1 cellular context compared by ENCODE assay signal in the genomic region with DNA sequence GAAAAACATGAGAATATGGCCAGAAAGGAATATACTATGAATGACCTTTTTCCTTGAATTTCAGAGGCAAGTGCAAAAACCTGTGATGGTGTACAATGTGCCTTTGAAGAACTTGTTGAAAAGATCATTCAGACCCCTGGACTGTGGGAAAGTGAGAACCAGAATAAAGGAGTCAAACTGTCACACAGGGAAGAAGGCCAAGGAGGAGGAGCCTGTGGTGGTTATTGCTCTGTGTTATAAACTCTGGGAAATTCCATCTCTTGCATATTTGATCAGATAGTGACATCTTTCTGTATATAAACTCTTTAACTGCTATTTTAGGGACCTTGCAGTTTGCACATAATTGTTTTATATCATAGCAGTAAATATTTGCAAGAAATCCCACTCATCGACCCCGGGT.
TF ChIP-seq lines count a peak whose summit lies in the region.

No MANE protein-coding gene starts in this region.

TF ChIP-seq in IMR-90, 13 proteins besides CTCF, POLR2A, EP300 and RAD21:
- TF ChIP-seq MAZ (IDR thresholded peaks at IDR 0.05; ENCODE audit: borderline replicate concordance, low read depth, low read length) = no peak
- TF ChIP-seq, protein P1, sequence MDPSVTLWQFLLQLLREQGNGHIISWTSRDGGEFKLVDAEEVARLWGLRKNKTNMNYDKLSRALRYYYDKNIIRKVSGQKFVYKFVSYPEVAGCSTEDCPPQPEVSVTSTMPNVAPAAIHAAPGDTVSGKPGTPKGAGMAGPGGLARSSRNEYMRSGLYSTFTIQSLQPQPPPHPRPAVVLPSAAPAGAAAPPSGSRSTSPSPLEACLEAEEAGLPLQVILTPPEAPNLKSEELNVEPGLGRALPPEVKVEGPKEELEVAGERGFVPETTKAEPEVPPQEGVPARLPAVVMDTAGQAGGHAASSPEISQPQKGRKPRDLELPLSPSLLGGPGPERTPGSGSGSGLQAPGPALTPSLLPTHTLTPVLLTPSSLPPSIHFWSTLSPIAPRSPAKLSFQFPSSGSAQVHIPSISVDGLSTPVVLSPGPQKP (IDR thresholded peaks at IDR 0.05; ENCODE audit: borderline replicate concordance, low read depth, low read length) = no peak
- no peak for TF ChIP-seq CHD1 (IDR thresholded peaks at IDR 0.05; ENCODE audit: low read depth, low read length)
- TF ChIP-seq BHLHE40 (IDR thresholded peaks at IDR 0.05; ENCODE audit: low read depth, low read length) = no peak
- TF ChIP-seq CEBPB (IDR thresholded peaks at IDR 0.05; ENCODE audit: low read depth, low read length) = no peak
- no peak for TF ChIP-seq NFE2L2 (IDR thresholded peaks at IDR 0.05; ENCODE audit: low read depth, low read length)
- no peak for TF ChIP-seq RFX5 (IDR thresholded peaks at IDR 0.05; ENCODE audit: low read depth, low read length)
- TF ChIP-seq, protein P2, sequence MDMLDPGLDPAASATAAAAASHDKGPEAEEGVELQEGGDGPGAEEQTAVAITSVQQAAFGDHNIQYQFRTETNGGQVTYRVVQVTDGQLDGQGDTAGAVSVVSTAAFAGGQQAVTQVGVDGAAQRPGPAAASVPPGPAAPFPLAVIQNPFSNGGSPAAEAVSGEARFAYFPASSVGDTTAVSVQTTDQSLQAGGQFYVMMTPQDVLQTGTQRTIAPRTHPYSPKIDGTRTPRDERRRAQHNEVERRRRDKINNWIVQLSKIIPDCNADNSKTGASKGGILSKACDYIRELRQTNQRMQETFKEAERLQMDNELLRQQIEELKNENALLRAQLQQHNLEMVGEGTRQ (IDR thresholded peaks at IDR 0.05; ENCODE audit: low read depth, low read length) = no peak
- TF ChIP-seq FOS (IDR thresholded peaks at IDR 0.05; ENCODE audit: low read depth, low read length) = no peak
- no peak for TF ChIP-seq RCOR1 (IDR thresholded peaks at IDR 0.05; ENCODE audit: insufficient replicate concordance, low read length)
- no peak for TF ChIP-seq MXI1 (IDR thresholded peaks at IDR 0.05; ENCODE audit: borderline replicate concordance, low read depth, low read length)
